1 cellular context compared by ENCODE assay signal in genomic region chr14:53956427-53957201, GRCh38.
TF ChIP-seq lines count a peak whose summit lies in the region.

Gene BMP4, minus strand, starts transcription at chr14:53956825. Its CDS starts 4,603 bp downstream, at chr14:53952222.

TF ChIP-seq in WTC11, 78 proteins besides CTCF, POLR2A, EP300 and RAD21 (continued from another document and continues in another):
- TF ChIP-seq STAT6 (CRISPR knock-in tag; conservative IDR thresholded peaks at IDR 0.05; ENCODE audit: low read depth), result no peak
- TF ChIP-seq ATF3 (CRISPR knock-in tag; conservative IDR thresholded peaks at IDR 0.05), result no peak
- peak; percentile 95 for TF ChIP-seq MYBL2 (CRISPR knock-in tag; IDR thresholded peaks at IDR 0.05)
- peak; percentile 87; the same call in 1 of the 2 replicates for TF ChIP-seq ZBTB21 (CRISPR knock-in tag; IDR thresholded peaks at IDR 0.05; ENCODE audit: borderline replicate concordance)
- no peak for TF ChIP-seq ATF6 (CRISPR knock-in tag; IDR thresholded peaks at IDR 0.05)
- no peak for TF ChIP-seq CREM (CRISPR knock-in tag; IDR thresholded peaks at IDR 0.05)
- no peak for TF ChIP-seq ZNF425 (CRISPR knock-in tag; conservative IDR thresholded peaks at IDR 0.05)
- no peak for TF ChIP-seq MXD4 (CRISPR knock-in tag; IDR thresholded peaks at IDR 0.05; ENCODE audit: borderline replicate concordance)
- TF ChIP-seq, protein P1, sequence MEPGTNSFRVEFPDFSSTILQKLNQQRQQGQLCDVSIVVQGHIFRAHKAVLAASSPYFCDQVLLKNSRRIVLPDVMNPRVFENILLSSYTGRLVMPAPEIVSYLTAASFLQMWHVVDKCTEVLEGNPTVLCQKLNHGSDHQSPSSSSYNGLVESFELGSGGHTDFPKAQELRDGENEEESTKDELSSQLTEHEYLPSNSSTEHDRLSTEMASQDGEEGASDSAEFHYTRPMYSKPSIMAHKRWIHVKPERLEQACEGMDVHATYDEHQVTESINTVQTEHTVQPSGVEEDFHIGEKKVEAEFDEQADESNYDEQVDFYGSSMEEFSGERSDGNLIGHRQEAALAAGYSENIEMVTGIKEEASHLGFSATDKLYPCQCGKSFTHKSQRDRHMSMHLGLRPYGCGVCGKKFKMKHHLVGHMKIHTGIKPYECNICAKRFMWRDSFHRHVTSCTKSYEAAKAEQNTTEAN (CRISPR knock-in tag; IDR thresholded peaks at IDR 0.05), result peak; percentile 96
- peak; percentile 79; the same call in 1 of the 2 replicates for TF ChIP-seq USF1 (CRISPR knock-in tag; IDR thresholded peaks at IDR 0.05)
- TF ChIP-seq NR3C1 (CRISPR knock-in tag; conservative IDR thresholded peaks at IDR 0.05; ENCODE audit: low read depth), result no peak
- peak; percentile 98 for TF ChIP-seq TEAD1 (CRISPR knock-in tag; IDR thresholded peaks at IDR 0.05)
- TF ChIP-seq ZNF317 (CRISPR knock-in tag; IDR thresholded peaks at IDR 0.05; ENCODE audit: borderline replicate concordance, low read depth), result peak; percentile 61; the same call in 1 of the 2 replicates
- TF ChIP-seq, protein P2, sequence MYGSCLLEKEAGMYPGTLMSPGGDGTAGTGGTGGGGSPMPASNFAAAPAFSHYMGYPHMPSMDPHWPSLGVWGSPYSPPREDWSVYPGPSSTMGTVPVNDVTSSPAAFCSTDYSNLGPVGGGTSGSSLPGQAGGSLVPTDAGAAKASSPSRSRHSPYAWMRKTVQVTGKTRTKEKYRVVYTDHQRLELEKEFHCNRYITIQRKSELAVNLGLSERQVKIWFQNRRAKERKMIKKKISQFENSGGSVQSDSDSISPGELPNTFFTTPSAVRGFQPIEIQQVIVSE (CRISPR knock-in tag; IDR thresholded peaks at IDR 0.05; ENCODE audit: borderline replicate concordance), result no peak
- peak; percentile 54; the same call in 1 of the 2 replicates for TF ChIP-seq TEAD4 (CRISPR knock-in tag; IDR thresholded peaks at IDR 0.05)
- 0 out of 2 replicates have a peak, but pooled peaks have one; percentile 68 for TF ChIP-seq ZNF138 (CRISPR knock-in tag; conservative IDR thresholded peaks at IDR 0.05)
- TF ChIP-seq PRRX2 (CRISPR knock-in tag; IDR thresholded peaks at IDR 0.05), result no peak
- TF ChIP-seq, protein P3, sequence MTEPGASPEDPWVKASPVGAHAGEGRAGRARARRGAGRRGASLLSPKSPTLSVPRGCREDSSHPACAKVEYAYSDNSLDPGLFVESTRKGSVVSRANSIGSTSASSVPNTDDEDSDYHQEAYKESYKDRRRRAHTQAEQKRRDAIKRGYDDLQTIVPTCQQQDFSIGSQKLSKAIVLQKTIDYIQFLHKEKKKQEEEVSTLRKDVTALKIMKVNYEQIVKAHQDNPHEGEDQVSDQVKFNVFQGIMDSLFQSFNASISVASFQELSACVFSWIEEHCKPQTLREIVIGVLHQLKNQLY (CRISPR knock-in tag; IDR thresholded peaks at IDR 0.05), result no peak
- TF ChIP-seq CBFB (CRISPR knock-in tag; IDR thresholded peaks at IDR 0.05; ENCODE audit: low read depth), result peak; percentile 61; the same call in 1 of the 2 replicates
- TF ChIP-seq HMGXB4 (CRISPR knock-in tag; IDR thresholded peaks at IDR 0.05), result peak; percentile 52; the same call in 1 of the 2 replicates
- TF ChIP-seq NFATC4 (CRISPR knock-in tag; IDR thresholded peaks at IDR 0.05), result no peak
- TF ChIP-seq AR (CRISPR knock-in tag; IDR thresholded peaks at IDR 0.05), result no peak
- no peak for TF ChIP-seq RORB (CRISPR knock-in tag; IDR thresholded peaks at IDR 0.05)
- 0 out of 2 replicates have a peak, but pooled peaks have one; percentile 18 for TF ChIP-seq ZNF121 (CRISPR knock-in tag; IDR thresholded peaks at IDR 0.05)
- TF ChIP-seq ZNF281 (CRISPR knock-in tag; IDR thresholded peaks at IDR 0.05), result peak; percentile 95
- no peak for TF ChIP-seq ZNF396 (CRISPR knock-in tag; IDR thresholded peaks at IDR 0.05; ENCODE audit: borderline replicate concordance)
- peak; percentile 89 for TF ChIP-seq CREB1 (CRISPR knock-in tag; IDR thresholded peaks at IDR 0.05)
- TF ChIP-seq, protein P4, sequence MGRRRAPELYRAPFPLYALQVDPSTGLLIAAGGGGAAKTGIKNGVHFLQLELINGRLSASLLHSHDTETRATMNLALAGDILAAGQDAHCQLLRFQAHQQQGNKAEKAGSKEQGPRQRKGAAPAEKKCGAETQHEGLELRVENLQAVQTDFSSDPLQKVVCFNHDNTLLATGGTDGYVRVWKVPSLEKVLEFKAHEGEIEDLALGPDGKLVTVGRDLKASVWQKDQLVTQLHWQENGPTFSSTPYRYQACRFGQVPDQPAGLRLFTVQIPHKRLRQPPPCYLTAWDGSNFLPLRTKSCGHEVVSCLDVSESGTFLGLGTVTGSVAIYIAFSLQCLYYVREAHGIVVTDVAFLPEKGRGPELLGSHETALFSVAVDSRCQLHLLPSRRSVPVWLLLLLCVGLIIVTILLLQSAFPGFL (CRISPR knock-in tag; IDR thresholded peaks at IDR 0.05; ENCODE audit: borderline replicate concordance), result peak; percentile 90; the same call in 1 of the 2 replicates
- TF ChIP-seq JUN (CRISPR knock-in tag; IDR thresholded peaks at IDR 0.05), result peak; percentile 86; the same call in 1 of the 2 replicates
